ENCODE assay signal across 8 cellular contexts in genomic region chr2:112836695-112837117, GRCh38. TPM values are rescaled to one million over a fixed set of nuclear protein-coding genes. Genes with fewer than 3 reads are reported as not detected.
DNase-seq lines count a peak whose midpoint lies in the region; ATAC-seq and TF ChIP-seq lines count a peak whose summit lies in the region.

TSS of gene IL1B (minus strand) at chr2:112836779. CDS start at chr2:112836229, 550 bp downstream.

- H3K4me3 ChIP-seq in AG04449 (ENCODE audit: low read depth, low read length), result no peak within 1 kb of the TSS
- H3K4me3 ChIP-seq in WI38 (ENCODE audit: low read depth, low read length), result peak within 1 kb of the TSS; percentile 29
- peak within 1 kb of the TSS in 1 of 2 donors; percentile 42 for H3K4me3 ChIP-seq in left lung
- H3K4me3 ChIP-seq in tibial nerve, result no peak within 1 kb of the TSS

- TF ChIP-seq CTCF in AG04449 (IDR thresholded peaks at IDR 0.05; ENCODE audit: insufficient read depth, low read length, missing control alignments) (no peak), WI38 (IDR thresholded peaks at IDR 0.05; ENCODE audit: low read depth, low read length) (no peak), left lung (IDR thresholded peaks at IDR 0.05) (no peak), tibial nerve (IDR thresholded peaks at IDR 0.05) (no peak)

- CTCF ChIA-PET in AG04449 (lab: Yijun Ruan, JAX), result interaction anchor here (0.6 to 1.4 kb wide), 2 partner anchors 50 to 409 kb away, joined by 3 read pairs; no protein-coding TSS in a partner anchor

- TF ChIP-seq POLR2A in tibial nerve (IDR thresholded peaks at IDR 0.05), result no peak

- H3K27me3 ChIP-seq in left lung, result no peaks in the 10 kb centered on the region
- H3K27me3 ChIP-seq in tibial nerve, result no peaks in the 10 kb centered on the region

- peaks cover 0 to 16% of the 10 kb centered on the region in 2 donors for H3K36me3 ChIP-seq in left lung
- no peaks in the 10 kb centered on the region for H3K36me3 ChIP-seq in tibial nerve

- ATAC-seq in left lung (peak; percentile 55), HG03432 (IDR thresholded peaks at IDR 0.05; ENCODE audit: unreplicated experiment) (no peak), GM21360 (IDR thresholded peaks at IDR 0.05; ENCODE audit: unreplicated experiment) (no peak)

- 31 to 37% methylated on average over 4 of the region's 4 CpGs for WGBS in tibial nerve, 2 donors

- H3K9me3 ChIP-seq in left lung (no peaks in the 10 kb centered on the region), tibial nerve (no peaks in the 10 kb centered on the region)

- no peak for TF ChIP-seq RAD21 in Ishikawa (IDR thresholded peaks at IDR 0.05; ENCODE audit: low read depth)

- POLR2A ChIA-PET in AG04449 (lab: Yijun Ruan, JAX), result no interaction called here

- intact Hi-C loops in left lung (cut with DNase I), result no loop called here

- no peak for TF ChIP-seq EP300 in Ishikawa (IDR thresholded peaks at IDR 0.05; ENCODE audit: borderline replicate concordance)
- TF ChIP-seq EP300 in tibial nerve (IDR thresholded peaks at IDR 0.05), result peak in 1 of 2 donors; percentile 42

- DNase-seq in AG04449 (ENCODE audit: low read depth, low spot score), result peak; percentile 34
- DNase-seq in left lung, result no peak
- DNase-seq in tibial nerve (ENCODE audit: low spot score in 2 of 2), result no peak
- no peak for DNase-seq in 8988T

- H3K4me1 ChIP-seq in left lung (peaks cover 0 to 76% of the 10 kb centered on the region in 2 donors), tibial nerve (peaks cover 0 to 16% (median 0%) of the 10 kb centered on the region in 4 donors)

- H3K27ac ChIP-seq in left lung (peak within 1 kb of the TSS in 1 of 2 donors; percentile 72), tibial nerve (no peak within 1 kb of the TSS)

TF ChIP-seq in Ishikawa, 13 proteins besides CTCF, POLR2A, EP300 and RAD21:
- TF ChIP-seq FOXM1 (IDR thresholded peaks at IDR 0.05; ENCODE audit: borderline replicate concordance, low read depth) (no peak), TEAD4 (IDR thresholded peaks at IDR 0.05) (no peak), REST (IDR thresholded peaks at IDR 0.05; ENCODE audit: low read depth) (no peak), TCF12 (IDR thresholded peaks at IDR 0.05; ENCODE audit: low read depth) (no peak), CREB1 (IDR thresholded peaks at IDR 0.05; ENCODE audit: low read depth) (no peak), CEBPB (IDR thresholded peaks at IDR 0.05) (0 out of 2 replicates have a peak, but pooled peaks have one; percentile 9), NFIC (IDR thresholded peaks at IDR 0.05) (no peak)

RNA-seq across cellular contexts. Expression of gene IL1B, which starts in this region (rescaled TPM):
- total RNA-seq in left lung (10 to 100 TPM in 1 of 2 donors, 1 to 10 TPM in 1; 2.5 to 38.1 TPM), tibial nerve (1 to 10 TPM in 1 of 4 donors, under 1 TPM in 2, not detected in 1; 0.22 to 2.7 (median 0.39) TPM)
